Comparison of ENCODE assay signal across 9 cellular contexts in the genomic region with DNA sequence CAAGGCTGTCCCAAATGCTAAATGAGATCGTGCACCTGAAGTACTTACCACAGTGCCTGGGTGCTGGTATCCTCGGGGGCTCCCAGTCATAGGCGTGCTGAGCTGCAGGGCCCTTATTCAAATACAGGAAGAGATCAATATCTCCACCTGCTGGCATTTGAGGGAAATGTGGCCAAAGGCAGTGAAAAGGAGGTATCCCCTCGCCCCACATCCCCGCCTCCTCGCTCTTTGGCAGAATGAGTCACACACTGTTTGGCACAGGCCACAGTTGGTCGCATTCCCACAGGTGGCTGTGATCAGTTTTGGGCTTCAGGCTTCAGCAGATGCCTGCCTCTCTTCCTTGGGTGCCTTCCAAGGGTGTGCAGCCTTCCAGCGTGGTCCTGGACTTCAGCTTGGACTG. TPM values are rescaled to one million over a fixed set of nuclear protein-coding genes. Genes with fewer than 3 reads are reported as not detected.
DNase-seq lines count a peak whose midpoint lies in the region; ATAC-seq and TF ChIP-seq lines count a peak whose summit lies in the region.
"Had no signal": no experiment of that assay in that cellular context is flagged by ENCODE, and none has a peak within 500 bp of the region (broad histone marks: within the 10 kb centered on the region; RNA-seq: fewer than 3 reads in every experiment).

No MANE protein-coding gene starts in this region.

- POLR2A ChIA-PET in CD4-positive, alpha-beta memory T cell (lab: Charles Lee; ENCODE audit: partially characterized antibody) = no interaction called here

- H3K4me2 ChIP-seq in fibroblast of lung (ENCODE audit: extremely low read depth, insufficient read depth, low read length) = no peak overlapping the region

- H3K79me2 ChIP-seq in fibroblast of lung (ENCODE audit: control insufficient read depth, insufficient read depth, low read length) = no peaks in the 10 kb centered on the region

- H3K9me3 ChIP-seq in CD4-positive, alpha-beta memory T cell (ENCODE audit: control insufficient read depth in 1 of 2, low read length in 2 of 2) = no peaks in the 10 kb centered on the region
- H3K9me3 ChIP-seq in fibroblast of lung (ENCODE audit: control insufficient read depth, insufficient read depth, low read depth, low read length) = no peaks in the 10 kb centered on the region

- no peak overlapping the region for H3K4me3 Mint-ChIP-seq in CD4-positive, alpha-beta memory T cell
- H3K4me3 Mint-ChIP-seq in progenitor cell of endocrine pancreas (ENCODE audit: low read depth) = no peak overlapping the region
- H3K4me3 Mint-ChIP-seq: T-helper 1 cell treated with Interleukin-12 subunit alpha and Interleukin-12 subunit beta and Interleukin-4 antibody, amounts not matched to agents 30 μg/mL and 1 μg/mL, for 36 hours had no signal

- no peak overlapping the region for H3K9ac ChIP-seq in fibroblast of lung (ENCODE audit: insufficient read depth, low read length)

- no peaks in the 10 kb centered on the region for H3K27me3 Mint-ChIP-seq in CD4-positive, alpha-beta memory T cell
- H3K27me3 Mint-ChIP-seq in progenitor cell of endocrine pancreas = no peaks in the 10 kb centered on the region

- H2AFZ ChIP-seq in fibroblast of lung (ENCODE audit: low read length) = no peak overlapping the region

- peak; percentile 46 to 60 for TF ChIP-seq CTCF in fibroblast of lung (conservative IDR thresholded peaks at IDR 0.05 in 1 of 2, IDR thresholded peaks at IDR 0.05 in 1 of 2; ENCODE audit: low read depth in 1 of 2, low read length in 2 of 2)
- TF ChIP-seq CTCF in progenitor cell of endocrine pancreas (IDR thresholded peaks at IDR 0.05; ENCODE audit: unreplicated experiment) = peak; percentile 39

- CTCF ChIA-PET in CD4-positive, alpha-beta memory T cell (lab: Charles Lee; ENCODE audit: partially characterized antibody) = interaction anchor here (0.6 to 1.2 kb wide), 2 partner anchors 12 to 777 kb away, joined by 3 to 4 read pairs; no protein-coding TSS in a partner anchor

- H3K4me1 ChIP-seq in CD4-positive, alpha-beta memory T cell (ENCODE audit: insufficient read depth, low read length) = no peaks in the 10 kb centered on the region
- H3K4me1 ChIP-seq in fibroblast of lung (ENCODE audit: control insufficient read depth, extremely low read depth, insufficient read depth, low read length) = no peaks in the 10 kb centered on the region

- no peaks in the 10 kb centered on the region for H3K27me3 ChIP-seq in CD4-positive, alpha-beta memory T cell (ENCODE audit: insufficient read depth, low read length)
- no peaks in the 10 kb centered on the region for H3K27me3 ChIP-seq in fibroblast of lung (ENCODE audit: control insufficient read depth, insufficient read depth, low read length)

- H3K4me3 ChIP-seq in CD4-positive, alpha-beta memory T cell (ENCODE audit: low read length in 2 of 2) = no peak overlapping the region
- H3K4me3 ChIP-seq in fibroblast of lung (replicated peaks in 1 of 4; ENCODE audit: control extremely low read depth in 1 of 4, insufficient read depth in 1 of 4, low read depth in 3 of 4, low read length in 4 of 4) = no peak overlapping the region

- peaks cover 0 to 6% (median 2%) of the 10 kb centered on the region in 4 donors for H3K4me1 Mint-ChIP-seq in CD4-positive, alpha-beta memory T cell
- peaks cover 1% of the 10 kb centered on the region for H3K4me1 Mint-ChIP-seq in progenitor cell of endocrine pancreas (ENCODE audit: low read depth)

- no peaks in the 10 kb centered on the region for H3K9me3 Mint-ChIP-seq in CD4-positive, alpha-beta memory T cell
- peaks cover 6% of the 10 kb centered on the region for H3K9me3 Mint-ChIP-seq in progenitor cell of endocrine pancreas (ENCODE audit: low read depth)
- H3K9me3 Mint-ChIP-seq: T-helper 1 cell treated with Interleukin-12 subunit alpha and Interleukin-12 subunit beta and Interleukin-4 antibody, amounts not matched to agents 30 μg/mL and 1 μg/mL, for 36 hours had no signal

- no peak overlapping the region for H3K27ac Mint-ChIP-seq in CD4-positive, alpha-beta memory T cell
- H3K27ac Mint-ChIP-seq in progenitor cell of endocrine pancreas = peak overlapping the region; percentile 60
- H3K27ac Mint-ChIP-seq: T-helper 1 cell treated with Interleukin-12 subunit alpha and Interleukin-12 subunit beta and Interleukin-4 antibody, amounts not matched to agents 30 μg/mL and 1 μg/mL, for 36 hours had no signal

- no peak overlapping the region for H3K27ac ChIP-seq in CD4-positive, alpha-beta memory T cell (ENCODE audit: low read depth, low read length)
- H3K27ac ChIP-seq in fibroblast of lung (ENCODE audit: insufficient read depth, low read length) = no peak overlapping the region

- no peaks in the 10 kb centered on the region for H3K36me3 Mint-ChIP-seq in CD4-positive, alpha-beta memory T cell
- peaks cover 2% of the 10 kb centered on the region for H3K36me3 Mint-ChIP-seq in progenitor cell of endocrine pancreas (ENCODE audit: insufficient read depth)

- no peaks in the 10 kb centered on the region for H3K36me3 ChIP-seq in CD4-positive, alpha-beta memory T cell (ENCODE audit: insufficient read depth, low read length)
- no peaks in the 10 kb centered on the region for H3K36me3 ChIP-seq in fibroblast of lung (ENCODE audit: control insufficient read depth, insufficient read depth, low read length)

- H4K20me1 ChIP-seq in fibroblast of lung (ENCODE audit: control insufficient read depth, extremely low read depth, insufficient read depth, low read length) = no peaks in the 10 kb centered on the region

- intact Hi-C loops in CD4-positive, alpha-beta memory T cell (cut with micrococcal nuclease) = no loop called here

- DNase-seq in CD4-positive, alpha-beta memory T cell = peak; percentile 14 to 58 (median 25)
- peak; percentile 43 to 53 for DNase-seq in NOMO-1 (lab: John Stamatoyannopoulos, UW; ENCODE audit: unreplicated experiment in 2 of 2)
- DNase-seq in activated T-cell treated with anti-CD3 and anti-CD28 coated beads for 48 hours (ENCODE audit: low read depth) = peak; percentile 37
- peak; percentile 64 to 67 for DNase-seq in fibroblast of lung (ENCODE audit: low read depth in 2 of 2)
- peak; percentile 22 for DNase-seq in progenitor cell of endocrine pancreas (ENCODE audit: low spot score, unreplicated experiment)

- ATAC-seq in GM19043 (IDR thresholded peaks at IDR 0.05; ENCODE audit: low read depth, unreplicated experiment) (peak; percentile 90), HG03571 (IDR thresholded peaks at IDR 0.05; ENCODE audit: unreplicated experiment) (peak; percentile 62), HG03045 (IDR thresholded peaks at IDR 0.05; ENCODE audit: unreplicated experiment) (no peak)

RNA-seq across cellular contexts. Expression of a gene that starts 28.4 kb away (rescaled TPM):
- 1 to 10 TPM; 2.0 to 2.2 TPM for total RNA-seq in CD4-positive, alpha-beta memory T cell
- 1 to 10 TPM; 2.7 to 2.9 TPM for polyA plus RNA-seq in CD4-positive, alpha-beta memory T cell
- total RNA-seq in fibroblast of lung (0.66 and 1.0 TPM in 2 replicates), progenitor cell of endocrine pancreas (10.1 and 12.3 TPM in 2 replicates)
- polyA plus RNA-seq in fibroblast of lung = 2.3 and 4.2 TPM in 2 replicates
- polyA plus RNA-seq in fibroblast of lung (2012) = 1.2 and 2.8 TPM in 2 replicates
- 0.19 and 3.5 TPM in 2 replicates for polyA minus RNA-seq in fibroblast of lung (ENCODE audit: low replicate concordance)
